In genomic region chr17:80252871-80253270, GRCh38 we compare ENCODE assay signal across 9 cellular contexts. TPM values are rescaled to one million over a fixed set of nuclear protein-coding genes. Genes with fewer than 3 reads are reported as not detected.
DNase-seq lines count a peak whose midpoint lies in the region; ATAC-seq, FAIRE-seq and TF ChIP-seq lines count a peak whose summit lies in the region.
"Had no signal": no experiment of that assay in that cellular context is flagged by ENCODE, and none has a peak within 500 bp of the region (broad histone marks: within the 10 kb centered on the region; RNA-seq: fewer than 3 reads in every experiment).

No MANE protein-coding gene starts in this region.

- H3K27me3 ChIP-seq in prostate gland (replicated peaks; ENCODE audit: insufficient read depth), result no peaks in the 10 kb centered on the region
- H3K27me3 ChIP-seq: SJCRH30 had no signal

- CTCF ChIA-PET in activated CD8-positive, alpha-beta T cell treated with anti-CD3 and anti-CD28 coated beads, Interleukin-2, amount 10 ng/mL, durations not matched to agents 7 days and 5 days (lab: Charles Lee), result interaction anchor here (0.7 to 3.1 kb wide), 5 partner anchors 12 to 57 kb away, joined by 3 to 17 read pairs (median 4); no protein-coding TSS in a partner anchor

- H3K4me1 ChIP-seq in prostate gland (replicated peaks), result peaks cover 6% of the 10 kb centered on the region

- H3K9me3 ChIP-seq in prostate gland, result no peaks in the 10 kb centered on the region
- H3K9me3 ChIP-seq: SJCRH30 had no signal

- no peaks in the 10 kb centered on the region for H3K9me3 Mint-ChIP-seq in activated CD8-positive, alpha-beta T cell treated with anti-CD3 and anti-CD28 coated beads, Interleukin-2, amount 10 ng/mL, durations not matched to agents 7 days and 5 days (ENCODE audit: insufficient read depth)

- POLR2A ChIA-PET in activated CD8-positive, alpha-beta T cell treated with anti-CD3 and anti-CD28 coated beads, Interleukin-2, amount 10 ng/mL, durations not matched to agents 7 days and 5 days (lab: Charles Lee), result interaction anchor here (2.4 to 6.3 kb wide), 2 partner anchors 12 to 33 kb away, joined by 6 to 38 read pairs; partner anchors contain the start of gene SGSH

- H3K4me3 Mint-ChIP-seq in activated CD8-positive, alpha-beta T cell treated with anti-CD3 and anti-CD28 coated beads, Interleukin-2, amount 10 ng/mL, durations not matched to agents 7 days and 5 days, result no peak overlapping the region

- intact Hi-C loops in prostate gland (cut with DNase I), result loop anchor here (10.0 kb wide), 1 partner anchor 248 kb away; no protein-coding TSS in a partner anchor

- no peaks in the 10 kb centered on the region for H3K36me3 Mint-ChIP-seq in activated CD8-positive, alpha-beta T cell treated with anti-CD3 and anti-CD28 coated beads, Interleukin-2, amount 10 ng/mL, durations not matched to agents 7 days and 5 days (ENCODE audit: low read depth)

- no peaks in the 10 kb centered on the region for H3K36me3 ChIP-seq in prostate gland
- H3K36me3 ChIP-seq: SJCRH30 had no signal

- FAIRE-seq in HTR-8/SVneo (lab: Jason Lieb, UNC), result no peak

- H3K27ac ChIP-seq in prostate gland, result no peak overlapping the region
- H3K27ac ChIP-seq: SJCRH30 had no signal

- TF ChIP-seq CTCF in GM13976 (IDR thresholded peaks at IDR 0.05; ENCODE audit: borderline replicate concordance, control extremely low read depth, extremely low read depth, insufficient read depth, missing control alignments), result peak; percentile 40
- TF ChIP-seq CTCF in epithelial cell of esophagus (IDR thresholded peaks at IDR 0.05; ENCODE audit: insufficient read depth, low read depth, low read length, missing control alignments), result peak; percentile 87
- TF ChIP-seq CTCF in prostate gland (IDR thresholded peaks at IDR 0.05), result peak; percentile 15 to 78 (median 60)

- in situ Hi-C loops in GM13976 (cut with MboI; ENCODE audit: low sequenced_read_pairs, unreplicated experiment), result no loop called here

- peaks cover 36% of the 10 kb centered on the region for H3K4me1 Mint-ChIP-seq in activated CD8-positive, alpha-beta T cell treated with anti-CD3 and anti-CD28 coated beads, Interleukin-2, amount 10 ng/mL, durations not matched to agents 7 days and 5 days (ENCODE audit: low read depth)

- no peak for TF ChIP-seq POLR2A in prostate gland (IDR thresholded peaks at IDR 0.05)

- 47% methylated on average over 7 of the region's 13 CpGs for WGBS in prostate gland

- peak; percentile 85 for ATAC-seq in activated CD8-positive, alpha-beta T cell treated with anti-CD3 and anti-CD28 coated beads, Interleukin-2, amount 10 ng/mL, durations not matched to agents 7 days and 5 days

- DNase-seq in GM13976 (ENCODE audit: low spot score) (peak; percentile 86), NCI-H2196 treated with DMSO at 0.1 percent for 48 hours (lab: John Stamatoyannopoulos, UW; ENCODE audit: unreplicated experiment) (peak; percentile 76), epithelial cell of esophagus (ENCODE audit: low read depth) (peak; percentile 82), prostate gland (ENCODE audit: low spot score) (peak; percentile 71), mesenteric fat pad (ENCODE audit: low spot score) (no peak), HTR-8/SVneo (ENCODE audit: insufficient read length, low spot score) (no peak), hippocampal formation (lab: John Stamatoyannopoulos, UW) (no peak)
- DNase-seq in activated CD8-positive, alpha-beta T cell treated with anti-CD3 and anti-CD28 coated beads, Interleukin-2, amount 10 ng/mL, durations not matched to agents 7 days and 5 days, result peak; percentile 88

- no peaks in the 10 kb centered on the region for H3K27me3 Mint-ChIP-seq in activated CD8-positive, alpha-beta T cell treated with anti-CD3 and anti-CD28 coated beads, Interleukin-2, amount 10 ng/mL, durations not matched to agents 7 days and 5 days (ENCODE audit: low read depth)

- peak overlapping the region; percentile 25 for H3K27ac Mint-ChIP-seq in activated CD8-positive, alpha-beta T cell treated with anti-CD3 and anti-CD28 coated beads, Interleukin-2, amount 10 ng/mL, durations not matched to agents 7 days and 5 days

- H3K4me3 ChIP-seq in epithelial cell of esophagus (ENCODE audit: low read length) (no peak overlapping the region), prostate gland (no peak overlapping the region)
- H3K4me3 ChIP-seq: SJCRH30 had no signal

RNA-seq across cellular contexts. Expression of gene RNF213, which starts 7.8 kb away (rescaled TPM):
- total RNA-seq in activated CD8-positive, alpha-beta T cell treated with anti-CD3 and anti-CD28 coated beads, Interleukin-2, amount 10 ng/mL, durations not matched to agents 7 days and 5 days, result 100 to 1,000 TPM; 438 to 455 TPM
- total RNA-seq in prostate gland (100 to 1,000 TPM in 1 of 2 donors, 10 to 100 TPM in 1; 57.7 to 112 TPM), mesenteric fat pad (168 TPM)

RNA-seq across cellular contexts. Expression of gene SLC26A11, which starts 32.6 kb away (rescaled TPM):
- total RNA-seq in activated CD8-positive, alpha-beta T cell treated with anti-CD3 and anti-CD28 coated beads, Interleukin-2, amount 10 ng/mL, durations not matched to agents 7 days and 5 days, result 1 to 10 TPM; 1.4 to 1.6 TPM
- total RNA-seq in prostate gland, result 10 to 100 TPM; 16.9 to 32.4 TPM
- total RNA-seq in mesenteric fat pad, result 13.2 TPM

RNA-seq across cellular contexts. Expression of gene SGSH, which starts 32.7 kb away (rescaled TPM):
- 1 to 10 TPM; 6.9 to 8.2 TPM for total RNA-seq in activated CD8-positive, alpha-beta T cell treated with anti-CD3 and anti-CD28 coated beads, Interleukin-2, amount 10 ng/mL, durations not matched to agents 7 days and 5 days
- total RNA-seq in prostate gland (10 to 100 TPM; 41.2 to 95.7 TPM), mesenteric fat pad (44.7 TPM)

Comparison
In these comparisons a context has a peak if more than half of its experiments do, and no peak if none do; other contexts are left out.
1. DNase-seq: peak in GM13976 (single experiment), NCI-H2196 treated with DMSO at 0.1 percent for 48 hours (single experiment), activated CD8-positive, alpha-beta T cell treated with anti-CD3 and anti-CD28 coated beads, Interleukin-2, amount 10 ng/mL, durations not matched to agents 7 days and 5 days (single experiment), epithelial cell of esophagus (single experiment) and prostate gland (single experiment); none in mesenteric fat pad (single experiment), HTR-8/SVneo (single experiment) and hippocampal formation (0 of 2).
2. Peak in every context shown above with its lines, with median percentiles within 50 percentile points of each other: CTCF ChIP-seq.